ENCODE assay signal across 8 cellular contexts in genomic region chr3:42600958-42601675, GRCh38. TPM values are rescaled to one million over a fixed set of nuclear protein-coding genes. Genes with fewer than 3 reads are reported as not detected.
DNase-seq lines count a peak whose midpoint lies in the region; ATAC-seq, FAIRE-seq and TF ChIP-seq lines count a peak whose summit lies in the region.

No MANE protein-coding gene starts in this region.

- no peaks in the 10 kb centered on the region for H3K36me3 ChIP-seq in astrocyte (ENCODE audit: insufficient read depth, low read length)
- no peaks in the 10 kb centered on the region for H3K36me3 ChIP-seq in hepatocyte (replicated peaks; ENCODE audit: insufficient read depth, low read depth)

- H3K27ac ChIP-seq in astrocyte (ENCODE audit: low read depth, low read length) (peak overlapping the region; percentile 95), hepatocyte (peak overlapping the region; percentile 99)

- H4K20me1 ChIP-seq in astrocyte (ENCODE audit: insufficient read depth, low read length): peaks cover 50% of the 10 kb centered on the region
- peaks cover 39% of the 10 kb centered on the region for H4K20me1 ChIP-seq in hepatocyte (ENCODE audit: insufficient read depth, poor library complexity, severe bottlenecking)

- H3K79me2 ChIP-seq in astrocyte (ENCODE audit: insufficient read depth, low read length): peaks cover 55% of the 10 kb centered on the region
- H3K79me2 ChIP-seq in hepatocyte: peaks cover 63% of the 10 kb centered on the region

- H3K4me1 ChIP-seq in astrocyte (ENCODE audit: insufficient read depth, low read length) (peaks cover 6% of the 10 kb centered on the region), hepatocyte (ENCODE audit: insufficient read depth) (peaks cover 20% of the 10 kb centered on the region)

- no peaks in the 10 kb centered on the region for H3K9me3 Mint-ChIP-seq in astrocyte (ENCODE audit: unreplicated experiment)

- H3K4me3 ChIP-seq in astrocyte (ENCODE audit: insufficient read depth, low read depth, low read length): peak overlapping the region; percentile 79
- peak overlapping the region; percentile 86 for H3K4me3 ChIP-seq in hepatocyte

- peaks cover 9% of the 10 kb centered on the region for H3K4me1 Mint-ChIP-seq in astrocyte (ENCODE audit: low read depth, unreplicated experiment)

- WGBS in hepatocyte (ENCODE audit: low lambda C conversion rate, missing lambda C conversion rate): under 1% methylated on average over 30 of the region's 31 CpGs

- H3K4me2 ChIP-seq in astrocyte (ENCODE audit: low read length) (peak overlapping the region; percentile 92), hepatocyte (peak overlapping the region; percentile 90)

- H2AFZ ChIP-seq in astrocyte (ENCODE audit: low read depth, low read length): peak overlapping the region; percentile 69
- peak overlapping the region; percentile 74 for H2AFZ ChIP-seq in hepatocyte

- H3K36me3 Mint-ChIP-seq in astrocyte (ENCODE audit: low read depth, unreplicated experiment): peaks cover 6% of the 10 kb centered on the region

- H3K4me3 Mint-ChIP-seq in astrocyte (ENCODE audit: unreplicated experiment): peak overlapping the region; percentile 94

- no peaks in the 10 kb centered on the region for H3K27me3 Mint-ChIP-seq in astrocyte (ENCODE audit: low read depth, unreplicated experiment)

- TF ChIP-seq CTCF in astrocyte (IDR thresholded peaks at IDR 0.05; ENCODE audit: insufficient read depth, low read depth, low read length) (peak; percentile 9), hepatocyte (IDR thresholded peaks at IDR 0.05; ENCODE audit: poor library complexity) (no peak)

- H3K27me3 ChIP-seq in astrocyte (ENCODE audit: insufficient read depth, low read length): no peaks in the 10 kb centered on the region
- no peaks in the 10 kb centered on the region for H3K27me3 ChIP-seq in hepatocyte

- H3K9me2 ChIP-seq in hepatocyte (replicated peaks; ENCODE audit: insufficient read depth): no peaks in the 10 kb centered on the region

- H3K9ac ChIP-seq in astrocyte (ENCODE audit: low read length): peak overlapping the region; percentile 95

- H3K27ac Mint-ChIP-seq in astrocyte (ENCODE audit: unreplicated experiment): peak overlapping the region; percentile 91

- no peak for FAIRE-seq in astrocyte (lab: Jason Lieb, UNC)

- DNase-seq in CMK (ENCODE audit: low read depth): peak; percentile 79
- peak; percentile 81 for DNase-seq in RPMI7951 (ENCODE audit: low read depth)
- peak; percentile 67 for DNase-seq in astrocyte (ENCODE audit: low read depth)
- peak; percentile 72 for DNase-seq in hepatocyte (ENCODE audit: low spot score)
- DNase-seq in retina: peak; percentile 84
- no peak for DNase-seq in NCI-H187 (lab: John Stamatoyannopoulos, UW)

- ATAC-seq in GM19035 (IDR thresholded peaks at IDR 0.05; ENCODE audit: unreplicated experiment) (peak; percentile 19), HG03354 (IDR thresholded peaks at IDR 0.05; ENCODE audit: poor library complexity, severe bottlenecking, unreplicated experiment) (peak; percentile 28)

- no peaks in the 10 kb centered on the region for H3K9me3 ChIP-seq in astrocyte (ENCODE audit: insufficient read depth, low read depth, low read length)
- no peaks in the 10 kb centered on the region for H3K9me3 ChIP-seq in hepatocyte (ENCODE audit: low read depth)

RNA-seq across cellular contexts. Expression of gene NKTR, which starts 0.6 kb away (rescaled TPM):
- total RNA-seq in RPMI7951 (2014; rRNA removed; shearing (Covaris generic)): 21.5 and 28.0 TPM in 2 replicates
- total RNA-seq in astrocyte: 58.9 and 70.3 TPM in 2 replicates
- total RNA-seq in hepatocyte: 74.3 and 78.9 TPM in 2 replicates
- 36.8 and 66.2 TPM in 2 replicates for polyA plus RNA-seq in hepatocyte

RNA-seq across cellular contexts. Expression of gene SS18L2, which starts 10.5 kb away (rescaled TPM):
- total RNA-seq in RPMI7951 (2014; rRNA removed; shearing (Covaris generic)): 59.2 and 67.4 TPM in 2 replicates
- total RNA-seq in astrocyte (22.8 and 26.1 TPM in 2 replicates), hepatocyte (23.5 and 26.8 TPM in 2 replicates)
- polyA plus RNA-seq in hepatocyte: 53.7 and 61.7 TPM in 2 replicates

RNA-seq across cellular contexts. Expression of gene SEC22C, which starts 19.4 kb away (rescaled TPM):
- 100 and 113 TPM in 2 replicates for total RNA-seq in RPMI7951 (2014; rRNA removed; shearing (Covaris generic))
- total RNA-seq in astrocyte (36.7 and 37.4 TPM in 2 replicates), hepatocyte (44.1 and 53.9 TPM in 2 replicates)
- 23.5 and 31.4 TPM in 2 replicates for polyA plus RNA-seq in hepatocyte

RNA-seq across cellular contexts. Expression of gene ZBTB47, which starts 52.4 kb away (rescaled TPM):
- total RNA-seq in RPMI7951 (2014; rRNA removed; shearing (Covaris generic)): 8.8 and 13.5 TPM in 2 replicates
- total RNA-seq in astrocyte: 9.3 and 10.2 TPM in 2 replicates
- 12.3 and 14.2 TPM in 2 replicates for total RNA-seq in hepatocyte
- 4.7 and 7.0 TPM in 2 replicates for polyA plus RNA-seq in hepatocyte

Comparison
In these comparisons a context has a peak if more than half of its experiments do, and no peak if none do; other contexts are left out.
1. DNase-seq: peak in CMK (single experiment), RPMI7951 (single experiment), astrocyte (single experiment), hepatocyte (single experiment) and retina (single experiment); none in NCI-H187 (0 of 2).